In the genomic region with DNA sequence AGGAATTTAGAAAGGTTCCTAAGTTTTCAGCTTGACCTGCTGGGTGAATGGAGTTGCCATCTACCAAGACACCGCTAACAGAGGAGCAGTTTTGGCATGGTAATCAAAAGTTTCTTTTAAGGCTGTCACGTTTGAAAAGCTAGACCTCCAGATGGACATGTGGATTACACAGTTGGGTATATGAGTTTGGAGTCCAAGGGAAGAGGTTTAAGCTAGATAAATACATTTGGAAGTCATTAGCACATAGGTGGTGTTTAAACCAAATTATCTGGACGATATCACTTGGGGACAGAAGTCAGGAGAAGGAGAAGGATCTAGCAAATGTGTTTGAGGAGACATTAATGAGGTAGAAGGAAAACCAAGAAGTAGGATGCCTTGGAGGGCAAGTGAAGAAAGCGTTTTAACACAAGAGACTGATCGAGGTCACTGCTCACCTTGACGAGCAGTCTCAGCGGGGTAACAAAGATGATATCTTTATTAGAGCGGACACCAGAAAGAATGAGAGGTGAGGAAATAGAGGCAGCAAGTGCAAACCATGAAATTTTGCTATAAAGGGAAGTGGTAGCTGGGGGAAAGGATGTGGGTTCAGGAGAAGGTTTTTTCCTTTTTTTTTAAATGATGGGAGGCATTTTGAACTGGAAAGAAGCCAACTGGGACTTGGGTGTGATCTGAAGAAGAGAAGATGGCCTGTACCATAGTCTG, we compare ENCODE assay signal across 17 cellular contexts. TPM values are rescaled to one million over a fixed set of nuclear protein-coding genes. Genes with fewer than 3 reads are reported as not detected.
DNase-seq lines count a peak whose midpoint lies in the region; ATAC-seq, FAIRE-seq and TF ChIP-seq lines count a peak whose summit lies in the region.
"Had no signal": no experiment of that assay in that cellular context is flagged by ENCODE, and none has a peak within 500 bp of the region (broad histone marks: within the 10 kb centered on the region; RNA-seq: fewer than 3 reads in every experiment).

No MANE protein-coding gene starts in this region.

- no peak overlapping the region for H3K18ac ChIP-seq in H1 (ENCODE audit: extremely low read depth, low read length)

- H3K4me3 ChIP-seq in DND-41 (ENCODE audit: low read depth in 1 of 2, low read length in 2 of 2), result no peak overlapping the region
- no peak overlapping the region for H3K4me3 ChIP-seq in H1 (ENCODE audit: extremely low read depth in 1 of 4, insufficient read depth in 2 of 4, low read depth in 3 of 4, low read length in 4 of 4)
- no peak overlapping the region for H3K4me3 ChIP-seq in transverse colon
- H3K4me3 ChIP-seq: right lobe of liver had no signal

- no peak overlapping the region for H2BK120ac ChIP-seq in H1 (replicated peaks; ENCODE audit: low read depth, low read length)

- H2BK20ac ChIP-seq in H1 (ENCODE audit: low read length), result peak overlapping the region; percentile 72; the same call in 1 of the 2 replicates

- ATAC-seq in DND-41 (ENCODE audit: insufficient read depth, low read depth) (peak; percentile 62), HG03354 (IDR thresholded peaks at IDR 0.05; ENCODE audit: poor library complexity, severe bottlenecking, unreplicated experiment) (no peak)
- ATAC-seq: HepG2, right lobe of liver had no signal

- H3K56ac ChIP-seq in H1 (replicated peaks; ENCODE audit: insufficient read length, low read depth, low read length), result no peak overlapping the region

- WGBS in H1 (ENCODE audit: extremely low coverage in 1 of 2, insufficient coverage in 1 of 2, insufficient read length in 1 of 2, insufficient replicate concordance in 2 of 2, low coverage in 1 of 2, low lambda C conversion rate in 2 of 2, missing lambda C conversion rate in 1 of 2), 2 experiments, result 92% methylated on average over 8 of the region's 8 CpGs; no CpG with 5 or more reads in 1 of the 2 experiments
- 79 to 90% methylated on average over 8 of the region's 8 CpGs for WGBS in transverse colon (ENCODE audit: low coverage in 1 of 2), 2 donors

- peaks cover 11% of the 10 kb centered on the region for H3K4me1 ChIP-seq in DND-41 (ENCODE audit: insufficient read depth, low read length)
- H3K4me1 ChIP-seq in H1 (replicated peaks in 1 of 4; ENCODE audit: control insufficient read depth in 3 of 4, insufficient read depth in 4 of 4, low read length in 3 of 4), result peaks cover 0 to 8% (median 3%) of the 10 kb centered on the region in 4 experiments; a peak in 2 of 7 replicates
- H3K4me1 ChIP-seq in transverse colon, result no peaks in the 10 kb centered on the region
- H3K4me1 ChIP-seq: right lobe of liver had no signal

- H3K4me2 ChIP-seq in DND-41 (ENCODE audit: insufficient read depth, low read length) (no peak overlapping the region; the same call in 1 of the 2 replicates), H1 (ENCODE audit: insufficient read depth in 1 of 2, low read depth in 2 of 2, low read length in 2 of 2) (no peak overlapping the region)

- in situ Hi-C loops in transverse colon (cut with MboI; ENCODE audit: low pct_ligation_motif_present in 1 of 4, low pct_unique_long_range_greater_than_20kb in 1 of 4, low sequenced_read_pairs in 3 of 4), result no loop called here

- H3K14ac ChIP-seq in H1 (ENCODE audit: insufficient read length), result no peak overlapping the region

- no peak overlapping the region for H3K23ac ChIP-seq in H1 (ENCODE audit: insufficient read length)

- no peak overlapping the region for H3K27ac ChIP-seq in DND-41 (ENCODE audit: low read length)
- no peak overlapping the region for H3K27ac ChIP-seq in H1 (ENCODE audit: low read depth, low read length)
- H3K27ac ChIP-seq in transverse colon, result no peak overlapping the region
- H3K27ac ChIP-seq: right lobe of liver had no signal

- intact Hi-C loops in transverse colon (cut with DNase I; ENCODE audit: low total_unique reads), result no loop called here

- H4K91ac ChIP-seq in H1 (replicated peaks; ENCODE audit: insufficient read length, low read length), result no peak overlapping the region

- no peak overlapping the region for H4K8ac ChIP-seq in H1 (ENCODE audit: extremely low read depth, insufficient read depth, low read length)

- CTCF ChIA-PET in H1 (lab: Charles Lee; ENCODE audit: partially characterized antibody), result interaction anchor here (0.6 to 7.5 kb wide), 16 partner anchors 10 to 126 kb away, joined by 3 to 114 read pairs (median 5); partner anchors contain the start of gene RNASE12

- H3K79me1 ChIP-seq in H1 (ENCODE audit: low read depth, low read length), result no peaks in the 10 kb centered on the region

- no peak overlapping the region for H2BK5ac ChIP-seq in H1 (ENCODE audit: low read depth, low read length)

- no peaks in the 10 kb centered on the region for H3K79me2 ChIP-seq in DND-41 (ENCODE audit: insufficient read depth, low read length)
- H3K79me2 ChIP-seq in H1 (ENCODE audit: control insufficient read depth in 1 of 2, insufficient read depth in 2 of 2, low read length in 2 of 2), result no peaks in the 10 kb centered on the region

- TF ChIP-seq CTCF in DND-41 (IDR thresholded peaks at IDR 0.05; ENCODE audit: borderline replicate concordance, extremely low read depth, low read length, poor library complexity, severe bottlenecking) (no peak), H1 (IDR thresholded peaks at IDR 0.05; ENCODE audit: control extremely low read depth in 1 of 3, insufficient read depth in 1 of 3, low read depth in 1 of 3, low read length in 3 of 3) (no peak), transverse colon (IDR thresholded peaks at IDR 0.05) (no peak)

- H3K4ac ChIP-seq in H1 (replicated peaks; ENCODE audit: insufficient read length, low read depth, low read length), result no peak overlapping the region

- POLR2A ChIA-PET in H1 (lab: Charles Lee; ENCODE audit: partially characterized antibody), result interaction anchor here (0.9 to 3.7 kb wide), 7 partner anchors 14 to 143 kb away, joined by 3 to 31 read pairs (median 7); partner anchors contain the start of genes APEX1, OSGEP, PARP2 and PNP

- H4K20me1 ChIP-seq in DND-41 (ENCODE audit: insufficient read depth, low read length) (no peaks in the 10 kb centered on the region), H1 (replicated peaks in 1 of 2; ENCODE audit: control insufficient read depth in 1 of 2, insufficient read depth in 2 of 2, low read length in 2 of 2) (no peaks in the 10 kb centered on the region)

- H3K27me3 ChIP-seq in DND-41 (ENCODE audit: insufficient read depth, low read length, poor library complexity), result no peaks in the 10 kb centered on the region
- no peaks in the 10 kb centered on the region for H3K27me3 ChIP-seq in H1 (replicated peaks in 1 of 4; ENCODE audit: control insufficient read depth in 3 of 4, extremely low read depth in 1 of 4, insufficient read depth in 3 of 4, low read length in 3 of 4)
- no peaks in the 10 kb centered on the region for H3K27me3 ChIP-seq in transverse colon
- H3K27me3 ChIP-seq: right lobe of liver had no signal

- FAIRE-seq in H1 (lab: Jason Lieb, UNC), result peak; percentile 50
- FAIRE-seq: HepG2 had no signal

- TF ChIP-seq EP300 in H1 (IDR thresholded peaks at IDR 0.05; ENCODE audit: borderline replicate concordance in 1 of 2, low read depth in 2 of 2, low read length in 2 of 2), result no peak
- no peak for TF ChIP-seq EP300 in transverse colon (IDR thresholded peaks at IDR 0.05; ENCODE audit: low read depth)

- peak overlapping the region; percentile 62; the same call in 1 of the 2 replicates for H2BK12ac ChIP-seq in H1 (ENCODE audit: low read depth, low read length)

- H3K23me2 ChIP-seq in H1 (ENCODE audit: low read depth, low read length), result peaks cover 2% of the 10 kb centered on the region; the same call in 1 of the 2 replicates

- H2BK15ac ChIP-seq in H1 (ENCODE audit: low read length), result no peak overlapping the region

- TF ChIP-seq POLR2A in H1 (IDR thresholded peaks at IDR 0.05; ENCODE audit: control extremely low read depth in 1 of 2, low read depth in 2 of 2, low read length in 2 of 2), result no peak
- TF ChIP-seq POLR2A in transverse colon (IDR thresholded peaks at IDR 0.05), result no peak

- H3K9me3 ChIP-seq in DND-41 (ENCODE audit: insufficient read depth, low read length, severe bottlenecking), result no peaks in the 10 kb centered on the region
- no peaks in the 10 kb centered on the region for H3K9me3 ChIP-seq in H1 (ENCODE audit: insufficient read depth in 2 of 2, low read depth in 1 of 2, low read length in 1 of 2)
- no peaks in the 10 kb centered on the region for H3K9me3 ChIP-seq in transverse colon
- H3K9me3 ChIP-seq: right lobe of liver had no signal

- no peak overlapping the region for H3K9ac ChIP-seq in DND-41 (ENCODE audit: low read depth, low read length)
- H3K9ac ChIP-seq in H1 (replicated peaks in 1 of 4; ENCODE audit: extremely low read depth in 1 of 4, low read depth in 3 of 4, low read length in 3 of 4), result no peak overlapping the region

- H2AK5ac ChIP-seq in H1 (ENCODE audit: low read depth, low read length), result no peak overlapping the region

- DNase-seq in NCI-H82 (lab: John Stamatoyannopoulos, UW) (peak; percentile 11), NCI-H82 treated with DMSO at 0.1 percent for 48 hours (lab: John Stamatoyannopoulos, UW; ENCODE audit: unreplicated experiment) (no peak), DND-41 (no peak), SKM-1 (lab: John Stamatoyannopoulos, UW; ENCODE audit: unreplicated experiment) (peak; percentile 8), H1 (ENCODE audit: low read depth in 1 of 2, low spot score in 2 of 2) (no peak), transverse colon (no peak), NCI-H2081 treated with DMSO at 0.1 percent for 48 hours (lab: John Stamatoyannopoulos, UW) (no peak)
- DNase-seq: effector memory CD4-positive, alpha-beta T cell; kidney glomerular epithelial cell; midbrain; NCI-H1105; right lobe of liver; SHP77 treated with DMSO at 0.1 percent for 48 hours; stimulated activated CD4-positive, alpha-beta T cell treated with anti-CD3 and anti-CD28 coated beads, Interleukin-2, amount 100 ng/mL, for 24 hours had no signal

- TF ChIP-seq RAD21 in H1 (IDR thresholded peaks at IDR 0.05 in 1 of 2, conservative IDR thresholded peaks at IDR 0.05 in 1 of 2; ENCODE audit: low read depth in 2 of 2, low read length in 2 of 2), result no peak

- H4K5ac ChIP-seq in H1 (ENCODE audit: insufficient read length, low read depth, low read length), result no peak overlapping the region

- H2AFZ ChIP-seq in DND-41 (ENCODE audit: low read depth, low read length) (no peak overlapping the region), H1 (ENCODE audit: low read length) (peak overlapping the region; percentile 6; the same call in 1 of the 2 replicates)

- no peaks in the 10 kb centered on the region for H3K36me3 ChIP-seq in DND-41 (ENCODE audit: insufficient read depth, low read length)
- no peaks in the 10 kb centered on the region for H3K36me3 ChIP-seq in H1 (ENCODE audit: control insufficient read depth in 2 of 4, insufficient read depth in 4 of 4, low read length in 3 of 4)
- H3K36me3 ChIP-seq in transverse colon, result no peaks in the 10 kb centered on the region
- H3K36me3 ChIP-seq: right lobe of liver had no signal

RNA-seq across cellular contexts. Expression of gene PNP, which starts 17.6 kb away (rescaled TPM):
- 108 and 110 TPM in 2 replicates for total RNA-seq in H1 (2021; fragmentation: NEBNext Ultra II Directional; extraction: Animal tissue kit (Norgen Biotek cat#: 25700))
- 97.6 and 130 TPM in 2 replicates for polyA plus RNA-seq in H1 (2011; rRNA removed)
- 133 TPM for polyA plus RNA-seq in H1 (2011; cell fraction: cytosol; rRNA removed)
- polyA plus RNA-seq in H1 (2011; cell fraction: nucleus; rRNA removed), result 74.9 TPM
- 101 to 121 TPM (median 113 TPM) in 4 replicates for polyA plus RNA-seq in H1 (2012, experiment 1 of 2)
- polyA plus RNA-seq in H1 (2012, experiment 2 of 2), result 83.6 TPM
- polyA plus RNA-seq in H1 (2013, experiment 1 of 2), result 106 TPM
- 109 TPM for polyA plus RNA-seq in H1 (2013, experiment 2 of 2)
- 112 and 189 TPM in 2 replicates for polyA minus RNA-seq in H1 (2011; rRNA and poly(A)+ RNA removed)
- polyA minus RNA-seq in H1 (2011; cell fraction: cytosol; rRNA and poly(A)+ RNA removed), result 85.6 TPM
- 56.1 TPM for polyA minus RNA-seq in H1 (2011; cell fraction: nucleus; rRNA and poly(A)+ RNA removed)
- total RNA-seq in transverse colon, result 10 to 100 TPM; 18.9 to 62.1 (median 32.7) TPM

RNA-seq across cellular contexts. Expression of gene RNASE10, which starts 18.5 kb away (rescaled TPM):
- total RNA-seq in H1 (2021; fragmentation: NEBNext Ultra II Directional; extraction: Animal tissue kit (Norgen Biotek cat#: 25700)), result 0.67 TPM in 1 of 2 replicates, not detected in the other
- not detected in 2 replicates for polyA plus RNA-seq in H1 (2011; rRNA removed)
- polyA plus RNA-seq in H1 (2011; cell fraction: cytosol; rRNA removed), result not detected
- not detected for polyA plus RNA-seq in H1 (2011; cell fraction: nucleus; rRNA removed)
- polyA plus RNA-seq in H1 (2012, experiment 1 of 2), result 0.19 to 0.36 TPM (median 0.30 TPM) in 3 of 4 replicates, not detected in the other
- polyA plus RNA-seq in H1 (2012, experiment 2 of 2), result not detected
- polyA plus RNA-seq in H1 (2013, experiment 1 of 2), result 0.24 TPM
- polyA plus RNA-seq in H1 (2013, experiment 2 of 2), result 0.22 TPM
- not detected in 2 replicates for polyA minus RNA-seq in H1 (2011; rRNA and poly(A)+ RNA removed)
- not detected for polyA minus RNA-seq in H1 (2011; cell fraction: cytosol; rRNA and poly(A)+ RNA removed)
- not detected for polyA minus RNA-seq in H1 (2011; cell fraction: nucleus; rRNA and poly(A)+ RNA removed)
- total RNA-seq in transverse colon, result not detected
- total RNA-seq: HepG2, omental fat pad had no signal
- polyA plus RNA-seq: HepG2 had no signal

RNA-seq across cellular contexts. Expression of gene PIP4P1, which starts 25.6 kb away (rescaled TPM):
- total RNA-seq in H1 (2021; fragmentation: NEBNext Ultra II Directional; extraction: Animal tissue kit (Norgen Biotek cat#: 25700)), result 29.5 and 33.4 TPM in 2 replicates
- polyA plus RNA-seq in H1 (2011; rRNA removed), result 60.0 and 67.7 TPM in 2 replicates
- 51.0 TPM for polyA plus RNA-seq in H1 (2011; cell fraction: cytosol; rRNA removed)
- 132 TPM for polyA plus RNA-seq in H1 (2011; cell fraction: nucleus; rRNA removed)
- polyA plus RNA-seq in H1 (2012, experiment 1 of 2), result 32.7 to 41.6 TPM (median 39.1 TPM) in 4 replicates
- polyA plus RNA-seq in H1 (2012, experiment 2 of 2), result 45.8 TPM
- 30.9 TPM for polyA plus RNA-seq in H1 (2013, experiment 1 of 2)
- polyA plus RNA-seq in H1 (2013, experiment 2 of 2), result 29.3 TPM
- polyA minus RNA-seq in H1 (2011; rRNA and poly(A)+ RNA removed), result 45.7 and 46.2 TPM in 2 replicates
- polyA minus RNA-seq in H1 (2011; cell fraction: cytosol; rRNA and poly(A)+ RNA removed), result 16.5 TPM
- polyA minus RNA-seq in H1 (2011; cell fraction: nucleus; rRNA and poly(A)+ RNA removed), result 41.4 TPM
- total RNA-seq in transverse colon, result 10 to 100 TPM; 18.7 to 49.4 (median 31.1) TPM

RNA-seq across cellular contexts. Expression of gene APEX1, which starts 31.8 kb away (rescaled TPM):
- 384 and 404 TPM in 2 replicates for total RNA-seq in H1 (2021; fragmentation: NEBNext Ultra II Directional; extraction: Animal tissue kit (Norgen Biotek cat#: 25700))
- 663 and 700 TPM in 2 replicates for polyA plus RNA-seq in H1 (2011; rRNA removed)
- polyA plus RNA-seq in H1 (2011; cell fraction: cytosol; rRNA removed), result 569 TPM
- 419 TPM for polyA plus RNA-seq in H1 (2011; cell fraction: nucleus; rRNA removed)
- 386 to 452 TPM (median 414 TPM) in 4 replicates for polyA plus RNA-seq in H1 (2012, experiment 1 of 2)
- 452 TPM for polyA plus RNA-seq in H1 (2012, experiment 2 of 2)
- polyA plus RNA-seq in H1 (2013, experiment 1 of 2), result 438 TPM
- 437 TPM for polyA plus RNA-seq in H1 (2013, experiment 2 of 2)
- 469 and 561 TPM in 2 replicates for polyA minus RNA-seq in H1 (2011; rRNA and poly(A)+ RNA removed)
- 148 TPM for polyA minus RNA-seq in H1 (2011; cell fraction: cytosol; rRNA and poly(A)+ RNA removed)
- 103 TPM for polyA minus RNA-seq in H1 (2011; cell fraction: nucleus; rRNA and poly(A)+ RNA removed)
- total RNA-seq in transverse colon, result 100 to 1,000 TPM; 108 to 120 (median 111) TPM

RNA-seq across cellular contexts. Expression of gene OSGEP, which starts 32.2 kb away (rescaled TPM):
- 34.4 and 42.3 TPM in 2 replicates for total RNA-seq in H1 (2021; fragmentation: NEBNext Ultra II Directional; extraction: Animal tissue kit (Norgen Biotek cat#: 25700))
- polyA plus RNA-seq in H1 (2011; rRNA removed), result 78.6 and 89.5 TPM in 2 replicates
- polyA plus RNA-seq in H1 (2011; cell fraction: cytosol; rRNA removed), result 81.4 TPM
- 102 TPM for polyA plus RNA-seq in H1 (2011; cell fraction: nucleus; rRNA removed)
- 37.4 to 45.8 TPM (median 40.8 TPM) in 4 replicates for polyA plus RNA-seq in H1 (2012, experiment 1 of 2)
- 15.9 TPM for polyA plus RNA-seq in H1 (2012, experiment 2 of 2)
- 24.0 TPM for polyA plus RNA-seq in H1 (2013, experiment 1 of 2)
- 22.1 TPM for polyA plus RNA-seq in H1 (2013, experiment 2 of 2)
- 54.5 and 58.5 TPM in 2 replicates for polyA minus RNA-seq in H1 (2011; rRNA and poly(A)+ RNA removed)
- 28.7 TPM for polyA minus RNA-seq in H1 (2011; cell fraction: cytosol; rRNA and poly(A)+ RNA removed)
- 83.8 TPM for polyA minus RNA-seq in H1 (2011; cell fraction: nucleus; rRNA and poly(A)+ RNA removed)
- total RNA-seq in transverse colon, result 100 to 1,000 TPM in 1 of 4 donors, 10 to 100 TPM in 3; 26.7 to 146 (median 64.7) TPM

Comparison
In these comparisons a context has a peak if more than half of its experiments do, and no peak if none do; other contexts are left out.
1. DNase-seq: peak in NCI-H82 (single experiment) and SKM-1 (single experiment); none in NCI-H82 treated with DMSO at 0.1 percent for 48 hours (single experiment), DND-41 (single experiment), H1 (0 of 2), transverse colon (single experiment) and NCI-H2081 treated with DMSO at 0.1 percent for 48 hours (single experiment).